8 cellular contexts compared by ENCODE assay signal in the genomic region with DNA sequence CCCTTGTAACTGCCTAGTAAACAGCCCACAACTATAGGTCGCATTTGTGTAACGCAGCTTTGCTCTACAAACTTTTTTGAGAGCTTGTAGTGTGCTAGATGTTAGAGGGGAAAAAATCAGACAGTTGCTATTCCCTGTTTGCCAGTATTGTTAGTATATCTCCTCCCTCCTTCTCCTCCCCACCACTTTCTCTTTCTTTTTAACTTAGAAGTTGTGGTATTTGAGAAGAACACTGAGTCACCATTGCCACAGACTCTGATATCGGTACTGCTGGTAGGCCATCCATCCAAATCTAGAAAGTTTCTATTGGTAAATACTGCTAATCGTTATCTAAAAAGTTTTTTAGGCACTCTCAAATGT. TPM values are rescaled to one million over a fixed set of nuclear protein-coding genes. Genes with fewer than 3 reads are reported as not detected.
DNase-seq lines count a peak whose midpoint lies in the region; ATAC-seq and TF ChIP-seq lines count a peak whose summit lies in the region.

No MANE protein-coding gene starts in this region.

- peak; percentile 39 for ATAC-seq in DND-41 (ENCODE audit: insufficient read depth, low read depth)
- ATAC-seq in GM21447 (IDR thresholded peaks at IDR 0.05; ENCODE audit: unreplicated experiment), result peak; percentile 23
- peak; percentile 4 for ATAC-seq in left lobe of liver

- DNase-seq in DND-41, result no peak
- DNase-seq in astrocyte of the cerebellum (ENCODE audit: low read depth), result peak; percentile 29
- no peak for DNase-seq in left lobe of liver (ENCODE audit: low spot score)
- DNase-seq in tibial nerve (ENCODE audit: low spot score in 2 of 2), result no peak
- no peak for DNase-seq in activated gamma-delta T cell (lab: John Stamatoyannopoulos, UW)
- no peak for DNase-seq in retina

- H3K4me3 ChIP-seq in DND-41 (ENCODE audit: low read depth in 1 of 2, low read length in 2 of 2) (peak overlapping the region; percentile 71 to 86), astrocyte of the cerebellum (ENCODE audit: low read depth, low read length) (peak overlapping the region; percentile 94), tibial nerve (peak overlapping the region; percentile 69 to 96 (median 84))

- H3K36me3 ChIP-seq in DND-41 (ENCODE audit: insufficient read depth, low read length), result peaks cover 51% of the 10 kb centered on the region
- peaks cover 43% of the 10 kb centered on the region for H3K36me3 ChIP-seq in KOPT-K1 (ENCODE audit: insufficient read depth, low read length)
- H3K36me3 ChIP-seq in tibial nerve, result peaks cover 0 to 34% (median 0%) of the 10 kb centered on the region in 3 donors

- TF ChIP-seq CTCF in DND-41 (IDR thresholded peaks at IDR 0.05; ENCODE audit: borderline replicate concordance, extremely low read depth, low read length, poor library complexity, severe bottlenecking), result no peak
- no peak for TF ChIP-seq CTCF in astrocyte of the cerebellum (IDR thresholded peaks at IDR 0.05; ENCODE audit: low read depth, low read length, missing control alignments)
- TF ChIP-seq CTCF in tibial nerve (IDR thresholded peaks at IDR 0.05), result no peak

- no peak for TF ChIP-seq POLR2A in tibial nerve (IDR thresholded peaks at IDR 0.05)

- peak overlapping the region; percentile 76 for H2AFZ ChIP-seq in DND-41 (ENCODE audit: low read depth, low read length)

- H3K9me3 ChIP-seq in DND-41 (ENCODE audit: insufficient read depth, low read length, severe bottlenecking), result no peaks in the 10 kb centered on the region
- H3K9me3 ChIP-seq in KOPT-K1 (ENCODE audit: insufficient read depth, low read length, poor library complexity, severe bottlenecking), result no peaks in the 10 kb centered on the region
- H3K9me3 ChIP-seq in tibial nerve, result no peaks in the 10 kb centered on the region

- peaks cover 80% of the 10 kb centered on the region for H3K79me2 ChIP-seq in DND-41 (ENCODE audit: insufficient read depth, low read length)

- 17 to 20% methylated on average over 4 of the region's 4 CpGs for WGBS in tibial nerve, 2 donors

- peaks cover 38% of the 10 kb centered on the region for H4K20me1 ChIP-seq in DND-41 (ENCODE audit: insufficient read depth, low read length)

- H3K4me1 ChIP-seq in DND-41 (ENCODE audit: insufficient read depth, low read length) (peaks cover 59% of the 10 kb centered on the region), tibial nerve (peaks cover 3 to 69% (median 29%) of the 10 kb centered on the region in 4 donors)

- TF ChIP-seq EP300 in tibial nerve (IDR thresholded peaks at IDR 0.05), result no peak

- peak overlapping the region; percentile 61 for H3K4me2 ChIP-seq in DND-41 (ENCODE audit: insufficient read depth, low read length)

- H3K9ac ChIP-seq in DND-41 (ENCODE audit: low read depth, low read length), result peak overlapping the region; percentile 85

- H3K27me3 ChIP-seq in DND-41 (ENCODE audit: insufficient read depth, low read length, poor library complexity) (no peaks in the 10 kb centered on the region), tibial nerve (no peaks in the 10 kb centered on the region)

- in situ Hi-C loops in astrocyte of the cerebellum (cut with HindIII; ENCODE audit: low sequenced_read_pairs), result no loop called here

- H3K27ac ChIP-seq in DND-41 (ENCODE audit: low read length) (peak overlapping the region; percentile 92), KOPT-K1 (ENCODE audit: low read depth, low read length, poor library complexity, severe bottlenecking) (peak overlapping the region; percentile 87), tibial nerve (peak overlapping the region; percentile 84 to 98 (median 94))

RNA-seq across cellular contexts. Expression of gene POMP, which starts 0.7 kb away (rescaled TPM):
- total RNA-seq in left lobe of liver (28.9 TPM), tibial nerve (10 to 100 TPM; 37.5 to 60.3 (median 52.0) TPM)

RNA-seq across cellular contexts. Expression of gene SLC46A3, which starts 59.2 kb away (rescaled TPM):
- total RNA-seq in left lobe of liver, result 39.2 TPM
- total RNA-seq in tibial nerve, result 10 to 100 TPM in 2 of 4 donors, 1 to 10 TPM in 2; 6.5 to 12.0 (median 9.0) TPM
